ENCODE assay signal across 8 cellular contexts in genomic region chr21:34888569-34889286, GRCh38.
DNase-seq lines count a peak whose midpoint lies in the region; ATAC-seq, FAIRE-seq and TF ChIP-seq lines count a peak whose summit lies in the region.

No MANE protein-coding gene starts in this region.

- FAIRE-seq in pancreas (lab: Jason Lieb, UNC): no peak

- WGBS in pancreas, 2 donors: 0 to 1% methylated on average over 61 to 92 of the region's 92 CpGs
- 0% methylated on average over 4 to 35 of the region's 92 CpGs for WGBS in tibial nerve, 2 donors

- H3K4me3 ChIP-seq in GM06990 (replicated peaks; ENCODE audit: low read depth, low read length): peak overlapping the region; percentile 72
- H3K4me3 ChIP-seq in NB4 (ENCODE audit: low read depth, low read length): peak overlapping the region; percentile 99
- peak overlapping the region; percentile 61 for H3K4me3 ChIP-seq in SK-N-MC
- peak overlapping the region; percentile 68 to 79 (median 72) for H3K4me3 ChIP-seq in pancreas
- peak overlapping the region; percentile 62 to 93 (median 90) for H3K4me3 ChIP-seq in tibial nerve

- ATAC-seq in HG02571 (IDR thresholded peaks at IDR 0.05; ENCODE audit: unreplicated experiment) (peak; percentile 48), Right ventricle myocardium inferior (peak; percentile 89), pancreas (peak; percentile 74 to 86 (median 82))
- peak; percentile 53 to 68 for ATAC-seq in activated naive CD4-positive, alpha-beta T cell treated with anti-CD3 and anti-CD28 coated beads, Interleukin-2, amount 50 U/mL, for 72 hours

- TF ChIP-seq POLR2A in NB4 (IDR thresholded peaks at IDR 0.05; ENCODE audit: extremely low read depth, insufficient read length) (peak; percentile 88), tibial nerve (IDR thresholded peaks at IDR 0.05) (peak; percentile 94 to 95)

- H3K36me3 ChIP-seq in GM06990 (ENCODE audit: control insufficient read depth, insufficient read depth, low read length): no peaks in the 10 kb centered on the region; the same call in 1 of the 2 replicates
- no peaks in the 10 kb centered on the region for H3K36me3 ChIP-seq in SK-N-MC (ENCODE audit: insufficient read depth, low read length)
- no peaks in the 10 kb centered on the region for H3K36me3 ChIP-seq in pancreas
- H3K36me3 ChIP-seq in tibial nerve: no peaks in the 10 kb centered on the region

- H3K27ac Mint-ChIP-seq in activated naive CD4-positive, alpha-beta T cell treated with anti-CD3 and anti-CD28 coated beads, Interleukin-2, amount 50 U/mL, for 72 hours: peak overlapping the region; percentile 99 to 100

- no peak overlapping the region for H3K9ac ChIP-seq in SK-N-MC (ENCODE audit: insufficient read length)

- H3K9me3 Mint-ChIP-seq in activated naive CD4-positive, alpha-beta T cell treated with anti-CD3 and anti-CD28 coated beads, Interleukin-2, amount 50 U/mL, for 72 hours: no peaks in the 10 kb centered on the region

- H3K27me3 ChIP-seq in GM06990 (replicated peaks; ENCODE audit: control insufficient read depth, insufficient read depth, low read length) (no peaks in the 10 kb centered on the region; the same call in 1 of the 2 replicates), pancreas (peaks cover 0 to 40% (median 15%) of the 10 kb centered on the region in 4 donors), tibial nerve (peaks cover 3 to 33% of the 10 kb centered on the region in 2 donors)

- DNase-seq in GM06990 (ENCODE audit: extremely low read depth, insufficient read length) (peak; percentile 87), NB4 (ENCODE audit: low read depth) (peak; percentile 95), SK-N-MC (ENCODE audit: low read depth, low spot score) (no peak), Right ventricle myocardium inferior (ENCODE audit: missing footprints) (peak; percentile 98), pancreas (peak; percentile 90 to 96 (median 94)), tibial nerve (ENCODE audit: low spot score in 2 of 2) (peak; percentile 88 to 91)
- peak; percentile 78 to 94 for DNase-seq in activated naive CD4-positive, alpha-beta T cell treated with anti-CD3 and anti-CD28 coated beads, Interleukin-2, amount 50 U/mL, for 72 hours (ENCODE audit: low spot score in 2 of 2)

- peaks cover 27 to 29% of the 10 kb centered on the region in 2 donors for H3K36me3 Mint-ChIP-seq in activated naive CD4-positive, alpha-beta T cell treated with anti-CD3 and anti-CD28 coated beads, Interleukin-2, amount 50 U/mL, for 72 hours

- intact Hi-C loops in Right ventricle myocardium inferior (cut with DNase I): loop anchor here (10.0 kb wide), 3 partner anchors 316 to 1046 kb away; no protein-coding TSS in a partner anchor
- intact Hi-C loops in pancreas (cut with DNase I): loop anchor here in 1 of 3 donors (10.0 kb wide), 1 partner anchor 144 kb away; no protein-coding TSS in a partner anchor

- H3K9me3 ChIP-seq in SK-N-MC (ENCODE audit: low read depth, low read length) (no peaks in the 10 kb centered on the region), pancreas (no peaks in the 10 kb centered on the region), tibial nerve (no peaks in the 10 kb centered on the region)

- peaks cover 0 to 7% (median 7%) of the 10 kb centered on the region in 3 donors for H3K4me1 ChIP-seq in pancreas
- H3K4me1 ChIP-seq in tibial nerve: peaks cover 0 to 51% (median 2%) of the 10 kb centered on the region in 4 donors

- no peak for TF ChIP-seq CTCF in GM06990 (IDR thresholded peaks at IDR 0.05; ENCODE audit: insufficient read depth, low read length, poor library complexity, severe bottlenecking)
- no peak for TF ChIP-seq CTCF in NB4 (IDR thresholded peaks at IDR 0.05; ENCODE audit: low read depth, low read length)
- no peak for TF ChIP-seq CTCF in pancreas (IDR thresholded peaks at IDR 0.05)
- TF ChIP-seq CTCF in tibial nerve (IDR thresholded peaks at IDR 0.05): peak in 2 of 5 experiments; percentile 36 to 37

- peak in 1 of 2 donors; percentile 86 for TF ChIP-seq EP300 in tibial nerve (IDR thresholded peaks at IDR 0.05)

- no peak overlapping the region for H3K27ac ChIP-seq in SK-N-MC
- H3K27ac ChIP-seq in pancreas: peak overlapping the region; percentile 74 to 91 (median 86)
- H3K27ac ChIP-seq in tibial nerve: peak overlapping the region; percentile 58 to 96 (median 90)
